25 cellular contexts compared by ENCODE assay signal in the genomic region with DNA sequence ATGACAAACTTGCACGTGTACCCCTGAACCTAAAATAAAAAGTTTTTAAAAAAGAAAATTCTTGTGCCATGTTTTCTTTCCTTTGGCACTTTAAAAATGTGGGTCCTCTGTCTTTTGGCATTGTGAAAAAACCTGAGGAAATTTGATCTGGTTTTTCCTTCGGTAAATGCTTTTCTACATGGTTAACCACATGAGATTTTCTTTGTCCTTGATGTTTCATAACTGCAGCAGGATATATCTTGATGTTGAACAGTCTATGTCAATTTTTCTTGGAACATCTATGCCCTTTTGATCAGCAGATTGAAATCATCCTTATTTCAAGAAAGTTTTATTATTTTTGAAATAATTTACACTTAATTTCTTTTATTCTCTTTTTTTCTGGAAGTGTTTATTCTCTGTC.
"Had no signal": no experiment of that assay in that cellular context is flagged by ENCODE, and none has a peak within 500 bp of the region (broad histone marks: within the 10 kb centered on the region; RNA-seq: fewer than 3 reads in every experiment).

No MANE protein-coding gene starts in this region.

- H3K4me3 ChIP-seq: esophagus squamous epithelium, heart right ventricle, lower lobe of right lung, pancreas, right atrium auricular region, stomach, tibial artery had no signal

- H3K36me3 Mint-ChIP-seq: stimulated activated effector memory CD8-positive, alpha-beta T cell treated with anti-CD3 and anti-CD28 coated beads, Interleukin-12 subunit alpha, Interleukin-12 subunit beta, amount 100 ng/mL, for 72 hours; type B pancreatic cell had no signal

- H3K4me1 ChIP-seq: esophagus squamous epithelium, heart right ventricle, lower lobe of right lung, pancreas, stomach, tibial artery had no signal

- H3K4me1 Mint-ChIP-seq: stimulated activated effector memory CD8-positive, alpha-beta T cell treated with anti-CD3 and anti-CD28 coated beads, Interleukin-12 subunit alpha, Interleukin-12 subunit beta, amount 100 ng/mL, for 72 hours had no signal

- H3K27me3 Mint-ChIP-seq: naive thymus-derived CD8-positive, alpha-beta T cell; progenitor cell of endocrine pancreas; type B pancreatic cell had no signal

- H3K9me3 Mint-ChIP-seq: effector memory CD8-positive, alpha-beta T cell; stimulated activated effector memory CD8-positive, alpha-beta T cell treated with anti-CD3 and anti-CD28 coated beads, Interleukin-12 subunit alpha, Interleukin-12 subunit beta, amount 100 ng/mL, for 72 hours; type B pancreatic cell had no signal

- H3K36me3 ChIP-seq: esophagus squamous epithelium, heart right ventricle, lower lobe of right lung, pancreas, right atrium auricular region, stomach, tibial artery had no signal

- H3K27me3 ChIP-seq: esophagus squamous epithelium, heart right ventricle, pancreas, right atrium auricular region, stomach, tibial artery had no signal

- DNase-seq: cortex of kidney; effector memory CD8-positive, alpha-beta T cell; erythroblast; esophagus squamous epithelium; foreskin melanocyte; glutamatergic neuron; heart right ventricle; hippocampal formation; islet precursor cell; kidney glomerular epithelial cell; left colon; left ventricle myocardium superior; lower lobe of right lung; naive thymus-derived CD8-positive, alpha-beta T cell; pancreas; stimulated activated CD4-positive, alpha-beta T cell treated with anti-CD3 and anti-CD28 coated beads, Interleukin-2, amount 100 ng/mL, for 24 hours; stimulated activated CD4-positive, alpha-beta T cell treated with anti-CD3 and anti-CD28 coated beads, Interleukin-4, amount 100 ng/mL, for 24 hours; stimulated activated naive CD4-positive, alpha-beta T cell treated with Interleukin-2 at 50 U/mL for 16 hours; stomach; tibial artery had no signal

- H3K27ac Mint-ChIP-seq: effector memory CD8-positive, alpha-beta T cell; naive thymus-derived CD8-positive, alpha-beta T cell; progenitor cell of endocrine pancreas; stimulated activated effector memory CD8-positive, alpha-beta T cell treated with anti-CD3 and anti-CD28 coated beads, Interleukin-12 subunit alpha, Interleukin-12 subunit beta, amount 100 ng/mL, for 72 hours; type B pancreatic cell had no signal

- ATAC-seq: effector memory CD8-positive, alpha-beta T cell; heart right ventricle; left colon; left ventricle myocardium superior; lower lobe of right lung; naive thymus-derived CD8-positive, alpha-beta T cell; pancreas; sciatic nerve; stimulated activated effector memory CD8-positive, alpha-beta T cell treated with anti-CD3 and anti-CD28 coated beads, Interleukin-12 subunit alpha, Interleukin-12 subunit beta, amount 100 ng/mL, for 72 hours had no signal

- H3K27ac ChIP-seq: esophagus squamous epithelium, heart right ventricle, lower lobe of right lung, pancreas, right atrium auricular region, stomach, tibial artery had no signal

- H3K9me3 ChIP-seq: esophagus squamous epithelium, lower lobe of right lung, pancreas, stomach, tibial artery had no signal

- H3K4me3 Mint-ChIP-seq: effector memory CD8-positive, alpha-beta T cell; naive thymus-derived CD8-positive, alpha-beta T cell; stimulated activated effector memory CD8-positive, alpha-beta T cell treated with anti-CD3 and anti-CD28 coated beads, Interleukin-12 subunit alpha, Interleukin-12 subunit beta, amount 100 ng/mL, for 72 hours; type B pancreatic cell had no signal
